In genomic region chr17:48837453-48837852, GRCh38 we compare ENCODE assay signal across 10 cellular contexts. TPM values are rescaled to one million over a fixed set of nuclear protein-coding genes. Genes with fewer than 3 reads are reported as not detected.
DNase-seq lines count a peak whose midpoint lies in the region; ATAC-seq and TF ChIP-seq lines count a peak whose summit lies in the region.
"Not testable (repeated sequence)": the region's sequence is repeated elsewhere in the genome, so short reads cannot be mapped to it uniquely, and the experiment has no call there.
"Had no signal": no experiment of that assay in that cellular context is flagged by ENCODE, and none has a peak within 500 bp of the region (broad histone marks: within the 10 kb centered on the region; RNA-seq: fewer than 3 reads in every experiment).

No MANE protein-coding gene starts in this region.

- peaks cover 89% of the 10 kb centered on the region for H3K4me1 Mint-ChIP-seq in activated CD4-positive, alpha-beta T cell treated with anti-CD3 and anti-CD28 coated beads for 36 hours
- peaks cover 99% of the 10 kb centered on the region for H3K4me1 Mint-ChIP-seq in activated naive CD4-positive, alpha-beta T cell treated with anti-CD3 and anti-CD28 coated beads, Interleukin-2, amount 10 ng/mL, durations not matched to agents 7 days and 5 days

- not testable (repeated sequence) for H3K9me3 Mint-ChIP-seq in activated CD4-positive, alpha-beta T cell treated with anti-CD3 and anti-CD28 coated beads for 36 hours (ENCODE audit: low read depth); activated naive CD4-positive, alpha-beta T cell treated with anti-CD3 and anti-CD28 coated beads, Interleukin-2, amount 10 ng/mL, durations not matched to agents 7 days and 5 days

- H2AFZ ChIP-seq in KMS-11 (ENCODE audit: low read depth); OCI-LY3 (ENCODE audit: low read depth, low read length); osteoblast (ENCODE audit: low read length): not testable (repeated sequence)

- not testable (repeated sequence) for H4K20me1 ChIP-seq in KMS-11 (ENCODE audit: insufficient read depth); osteoblast (ENCODE audit: insufficient read depth, low read length)
- peaks cover 15% of the 10 kb centered on the region; the same call in 1 of the 2 replicates for H4K20me1 ChIP-seq in OCI-LY3 (ENCODE audit: insufficient read depth, low read length)

- H3K4me1 ChIP-seq in KMS-11 (ENCODE audit: low read depth, poor library complexity, severe bottlenecking) (peaks cover 95% of the 10 kb centered on the region), OCI-LY3 (ENCODE audit: low read length) (peaks cover 67% of the 10 kb centered on the region), heart left ventricle (peaks cover 15 to 99% (median 79%) of the 10 kb centered on the region in 12 donors), osteoblast (ENCODE audit: insufficient read depth, low read length) (peaks cover 27% of the 10 kb centered on the region), upper lobe of right lung (peaks cover 94% of the 10 kb centered on the region)

- not testable (repeated sequence) for H3K36me3 ChIP-seq in KMS-11 (ENCODE audit: insufficient read depth); OCI-LY3 (replicated peaks; ENCODE audit: low read depth, low read length); osteoblast (ENCODE audit: insufficient read depth, low read length); upper lobe of right lung
- peaks cover 0 to 21% (median 3%) of the 10 kb centered on the region in 9 donors for H3K36me3 ChIP-seq in heart left ventricle

- intact Hi-C loops in activated CD4-positive, alpha-beta T cell treated with anti-CD3 and anti-CD28 coated beads for 36 hours (cut with DNase I, micrococcal nuclease); heart left ventricle (cut with DNase I); upper lobe of right lung (cut with DNase I): not testable (repeated sequence)

- not testable (repeated sequence) for TF ChIP-seq CTCF in KMS-11 (conservative IDR thresholded peaks at IDR 0.05; ENCODE audit: low read depth, low read length); OCI-LY3 (IDR thresholded peaks at IDR 0.05; ENCODE audit: low read depth, low read length); heart left ventricle (IDR thresholded peaks at IDR 0.05); osteoblast (IDR thresholded peaks at IDR 0.05; ENCODE audit: extremely low read depth, low read depth, low read length); upper lobe of right lung (IDR thresholded peaks at IDR 0.05)

- not testable (repeated sequence) for H3K9ac ChIP-seq in KMS-11; OCI-LY3 (ENCODE audit: low read length)

- not testable (repeated sequence) for TF ChIP-seq POLR2A in heart left ventricle (IDR thresholded peaks at IDR 0.05)

- H3K36me3 Mint-ChIP-seq in activated CD4-positive, alpha-beta T cell treated with anti-CD3 and anti-CD28 coated beads for 36 hours (ENCODE audit: low read depth) = peaks cover 10% of the 10 kb centered on the region
- H3K36me3 Mint-ChIP-seq in activated naive CD4-positive, alpha-beta T cell treated with anti-CD3 and anti-CD28 coated beads, Interleukin-2, amount 10 ng/mL, durations not matched to agents 7 days and 5 days = peaks cover 54% of the 10 kb centered on the region

- not testable (repeated sequence) for H3K4me3 ChIP-seq in KMS-11 (IDR thresholded peaks at IDR 0.05; ENCODE audit: insufficient read depth, low read depth, low read length); osteoblast (ENCODE audit: insufficient read depth, low read length); upper lobe of right lung
- H3K4me3 ChIP-seq in OCI-LY3 (ENCODE audit: low read length) = 0 out of 2 replicates have a peak overlapping the region, but pooled peaks have one; percentile 20
- peak overlapping the region in 1 of 12 donors; percentile 19 for H3K4me3 ChIP-seq in heart left ventricle

- H3K9me3 ChIP-seq in OCI-LY3 (ENCODE audit: insufficient read depth, low read length); heart left ventricle; osteoblast (ENCODE audit: low read depth, low read length); upper lobe of right lung: not testable (repeated sequence)

- peak overlapping the region; percentile 52 for H3K4me3 Mint-ChIP-seq in activated CD4-positive, alpha-beta T cell treated with anti-CD3 and anti-CD28 coated beads for 36 hours
- peak overlapping the region; percentile 64 for H3K4me3 Mint-ChIP-seq in activated naive CD4-positive, alpha-beta T cell treated with anti-CD3 and anti-CD28 coated beads, Interleukin-2, amount 10 ng/mL, durations not matched to agents 7 days and 5 days

- H3K27ac ChIP-seq in KMS-11 (peak overlapping the region; percentile 3; the same call in 1 of the 2 replicates), heart left ventricle (peak overlapping the region in 9 of 12 donors; percentile 7 to 96 (median 35)), osteoblast (ENCODE audit: low read depth, low read length) (peak overlapping the region; percentile 36), upper lobe of right lung (peak overlapping the region; percentile 11)
- not testable (repeated sequence) for H3K27ac ChIP-seq in OCI-LY3 (ENCODE audit: low read length)

- not testable (repeated sequence) for H3K27me3 ChIP-seq in KMS-11 (ENCODE audit: insufficient read depth, low read depth); OCI-LY3 (ENCODE audit: low read depth, low read length); heart left ventricle; osteoblast (ENCODE audit: insufficient read depth, low read length); upper lobe of right lung

- H3K27me3 Mint-ChIP-seq in activated CD4-positive, alpha-beta T cell treated with anti-CD3 and anti-CD28 coated beads for 36 hours; activated naive CD4-positive, alpha-beta T cell treated with anti-CD3 and anti-CD28 coated beads, Interleukin-2, amount 10 ng/mL, durations not matched to agents 7 days and 5 days: not testable (repeated sequence)

- peak; percentile 56 for DNase-seq in GF-D8 (lab: John Stamatoyannopoulos, UW)
- DNase-seq in activated CD4-positive, alpha-beta T cell treated with anti-CD3 and anti-CD28 coated beads for 36 hours = peak; percentile 27
- DNase-seq in activated naive CD4-positive, alpha-beta T cell treated with anti-CD3 and anti-CD28 coated beads, Interleukin-2, amount 10 ng/mL, durations not matched to agents 7 days and 5 days = peak; percentile 52
- not testable (repeated sequence) for DNase-seq in heart left ventricle; osteoblast (ENCODE audit: insufficient read length, low spot score, missing footprints); upper lobe of right lung

- POLR2A ChIA-PET in activated CD4-positive, alpha-beta T cell treated with anti-CD3 and anti-CD28 coated beads for 36 hours (lab: Charles Lee) = not testable (repeated sequence)

- H3K4me2 ChIP-seq in KMS-11 (peak overlapping the region; percentile 65), OCI-LY3 (ENCODE audit: low read length) (peak overlapping the region; percentile 68), osteoblast (ENCODE audit: insufficient read depth, low read length) (peak overlapping the region; percentile 20)

- CTCF ChIA-PET in activated CD4-positive, alpha-beta T cell treated with anti-CD3 and anti-CD28 coated beads for 36 hours (lab: Charles Lee) = interaction anchor here (0.6 to 0.8 kb wide), 2 partner anchors 48 to 389 kb away, joined by 3 read pairs; no protein-coding TSS in a partner anchor
- CTCF ChIA-PET in activated naive CD4-positive, alpha-beta T cell treated with anti-CD3 and anti-CD28 coated beads, Interleukin-2, amount 10 ng/mL, durations not matched to agents 7 days and 5 days (lab: Charles Lee) = interaction anchor here (1.7 to 2.5 kb wide), 3 partner anchors 24 to 47 kb away, joined by 5 to 8 read pairs (median 7); no protein-coding TSS in a partner anchor

- not testable (repeated sequence) for H3K27ac Mint-ChIP-seq in activated CD4-positive, alpha-beta T cell treated with anti-CD3 and anti-CD28 coated beads for 36 hours
- H3K27ac Mint-ChIP-seq in activated naive CD4-positive, alpha-beta T cell treated with anti-CD3 and anti-CD28 coated beads, Interleukin-2, amount 10 ng/mL, durations not matched to agents 7 days and 5 days = peak overlapping the region; percentile 91

- peak; percentile 24 for ATAC-seq in activated CD4-positive, alpha-beta T cell treated with anti-CD3 and anti-CD28 coated beads for 36 hours
- not testable (repeated sequence) for ATAC-seq in heart left ventricle, upper lobe of right lung

- H3K79me2 ChIP-seq in KMS-11 (ENCODE audit: insufficient read depth, low read depth) (peaks cover 26% of the 10 kb centered on the region; the same call in 1 of the 2 replicates), osteoblast (ENCODE audit: insufficient read depth, low read length) (peaks cover 77% of the 10 kb centered on the region)
- not testable (repeated sequence) for H3K79me2 ChIP-seq in OCI-LY3 (ENCODE audit: low read length)

- 83 to 94% (median 90%) methylated on average over 4 of the region's 4 CpGs for WGBS in heart left ventricle, 4 donors

RNA-seq across cellular contexts. Expression of gene CALCOCO2, which starts 6.6 kb away (rescaled TPM):
- 100 to 1,000 TPM in 1 of 2 experiments, 10 to 100 TPM in 1; 66.7 to 102 TPM for total RNA-seq in activated CD4-positive, alpha-beta T cell treated with anti-CD3 and anti-CD28 coated beads for 36 hours
- total RNA-seq in heart left ventricle (100 to 1,000 TPM; 174 to 322 (median 272) TPM), osteoblast (103 and 105 TPM in 2 replicates), upper lobe of right lung (181 TPM)
- 100 to 1,000 TPM; 102 to 122 TPM for polyA plus RNA-seq in heart left ventricle

RNA-seq across cellular contexts. Expression of gene TTLL6, which starts 20.4 kb away (rescaled TPM):
- not detected for total RNA-seq in activated CD4-positive, alpha-beta T cell treated with anti-CD3 and anti-CD28 coated beads for 36 hours
- total RNA-seq in heart left ventricle = under 1 TPM in 1 of 9 donors, not detected in 8; 0.55 TPM
- polyA plus RNA-seq in heart left ventricle = under 1 TPM; 0.07 to 0.15 TPM
- not detected in 2 replicates for total RNA-seq in osteoblast
- 0.20 TPM for total RNA-seq in upper lobe of right lung
- total RNA-seq: left ventricle myocardium superior, osteocyte had no signal

RNA-seq across cellular contexts. Expression of gene ATP5MC1, which starts 55.1 kb away (rescaled TPM):
- 100 to 1,000 TPM; 102 to 124 TPM for total RNA-seq in activated CD4-positive, alpha-beta T cell treated with anti-CD3 and anti-CD28 coated beads for 36 hours
- total RNA-seq in heart left ventricle (1,000 to 10,000 TPM in 1 of 9 donors, 100 to 1,000 TPM in 8; 225 to 1,147 (median 370) TPM), osteoblast (17.4 and 21.7 TPM in 2 replicates), upper lobe of right lung (39.8 TPM)
- 1,000 to 10,000 TPM in 1 of 2 donors, 100 to 1,000 TPM in 1; 638 to 1,709 TPM for polyA plus RNA-seq in heart left ventricle
